25 cellular contexts compared by ENCODE assay signal in genomic region chr3:67400476-67400875, GRCh38.
DNase-seq lines count a peak whose midpoint lies in the region; ATAC-seq, FAIRE-seq and TF ChIP-seq lines count a peak whose summit lies in the region.
"Had no signal": no experiment of that assay in that cellular context is flagged by ENCODE, and none has a peak within 500 bp of the region (broad histone marks: within the 10 kb centered on the region; RNA-seq: fewer than 3 reads in every experiment).

No MANE protein-coding gene starts in this region.

- CTCF ChIA-PET in HepG2 (lab: Yijun Ruan, JAX; ENCODE audit: low intra/inter-chr PET ratio, low total read pairs), result no interaction called here

- TF ChIP-seq EP300 in HepG2 (IDR thresholded peaks at IDR 0.05; ENCODE audit: low read depth in 2 of 2, low read length in 2 of 2), result no peak
- no peak for TF ChIP-seq EP300 in HepG2 (CRISPR knock-in tag; IDR thresholded peaks at IDR 0.05; ENCODE audit: borderline replicate concordance)

- no peak overlapping the region for H3K56ac ChIP-seq in mesendoderm (ENCODE audit: low read length)

- H3K27ac ChIP-seq in keratinocyte (ENCODE audit: control insufficient read depth, insufficient read depth, low read length) (no peak overlapping the region), HepG2 (ENCODE audit: extremely low read length, insufficient read depth, low read length) (no peak overlapping the region), mesendoderm (ENCODE audit: low read depth, low read length) (no peak overlapping the region)
- H3K27ac ChIP-seq: 22Rv1; A549; BLaER1 treated with 17β-estradiol and CSF1 and Interleukin-3, amounts not matched to agents 10 nM and 100 nM; C4-2B had no signal

- H2AK5ac ChIP-seq in mesendoderm (ENCODE audit: low read length), result no peak overlapping the region

- dilution Hi-C loops in keratinocyte (cut with MboI; ENCODE audit: extremely low pct_ligation_motif_present, low sequenced_read_pairs), result no loop called here

- TF ChIP-seq CTCF in keratinocyte (optimal IDR thresholded peaks at IDR 0.05 in 1 of 3, IDR thresholded peaks at IDR 0.05 in 1 of 3, conservative IDR thresholded peaks at IDR 0.05 in 1 of 3; ENCODE audit: extremely low read depth in 1 of 3, insufficient read depth in 2 of 3, low read length in 3 of 3) (no peak), HepG2 (CRISPR knock-in tag; IDR thresholded peaks at IDR 0.05) (no peak)

- H3K36me3 Mint-ChIP-seq in activated CD4-positive, alpha-beta T cell treated with anti-CD3 and anti-CD28 coated beads, Interleukin-2, amount 10 ng/mL, durations not matched to agents 24 days and 14 days (ENCODE audit: low read depth), result peaks cover 42% of the 10 kb centered on the region

- intact Hi-C loops in activated CD4-positive, alpha-beta T cell treated with anti-CD3 and anti-CD28 coated beads, Interleukin-2, amount 10 ng/mL, durations not matched to agents 24 days and 14 days (cut with micrococcal nuclease), result no loop called here
- intact Hi-C loops in HepG2 (cut with micrococcal nuclease; ENCODE audit: unreplicated experiment), result no loop called here

- peak; percentile 48 for DNase-seq in activated CD4-positive, alpha-beta T cell treated with anti-CD3 and anti-CD28 coated beads, Interleukin-2, amount 10 ng/mL, durations not matched to agents 24 days and 14 days
- no peak for DNase-seq in activated CD4-positive, alpha-beta T cell treated with anti-CD3 and anti-CD28 coated beads for 1 hour
- DNase-seq in keratinocyte (ENCODE audit: low read depth, low spot score) (no peak), HepG2 (ENCODE audit: low spot score) (no peak), mesendoderm (peak; percentile 29), NCI-H510A treated with DMSO at 0.1 percent for 48 hours (lab: John Stamatoyannopoulos, UW) (no peak), activated gamma-delta T cell (lab: John Stamatoyannopoulos, UW) (no peak), NOMO-1 (lab: John Stamatoyannopoulos, UW; ENCODE audit: unreplicated experiment in 2 of 2) (no peak)
- DNase-seq: AML-193; Caco-2; Calu3; CD4-positive, alpha-beta T cell; CD8-positive, alpha-beta T cell; DND-41; EL; GDM1 had no signal

- no peak overlapping the region for H2AFZ ChIP-seq in keratinocyte (ENCODE audit: control insufficient read depth, low read length)
- no peak overlapping the region for H2AFZ ChIP-seq in HepG2 (ENCODE audit: low read length)

- no peak overlapping the region for H3K4me3 Mint-ChIP-seq in activated CD4-positive, alpha-beta T cell treated with anti-CD3 and anti-CD28 coated beads, Interleukin-2, amount 10 ng/mL, durations not matched to agents 24 days and 14 days
- H3K4me3 Mint-ChIP-seq: B cell; CD4-positive, alpha-beta T cell; CD8-positive, alpha-beta T cell had no signal

- H2BK120ac ChIP-seq in mesendoderm (ENCODE audit: low read depth, low read length), result no peak overlapping the region

- TF ChIP-seq POLR2A in HepG2 (IDR thresholded peaks at IDR 0.05; ENCODE audit: insufficient read depth in 1 of 2, low read depth in 2 of 2, low read length in 2 of 2), result no peak

- no peak overlapping the region for H3K23ac ChIP-seq in mesendoderm (ENCODE audit: low read length)

- no peaks in the 10 kb centered on the region for H3K79me1 ChIP-seq in mesendoderm (ENCODE audit: low read length)

- 88% methylated on average over 6 of the region's 6 CpGs for WGBS in HepG2 (ENCODE audit: low lambda C conversion rate)
- WGBS in mesendoderm (ENCODE audit: extremely low coverage, insufficient coverage, low lambda C conversion rate), result no CpG with 5 or more reads among the region's 6 CpGs

- H4K8ac ChIP-seq in mesendoderm (ENCODE audit: low read depth, low read length), result no peak overlapping the region

- H3K18ac ChIP-seq in mesendoderm (ENCODE audit: low read length), result no peak overlapping the region

- no peaks in the 10 kb centered on the region for H3K79me2 ChIP-seq in keratinocyte (ENCODE audit: control insufficient read depth, insufficient read depth, low read length)
- H3K79me2 ChIP-seq in HepG2 (ENCODE audit: insufficient read depth, low read length), result no peaks in the 10 kb centered on the region
- H3K79me2 ChIP-seq in mesendoderm (ENCODE audit: control insufficient read depth, insufficient read depth, low read length), result no peaks in the 10 kb centered on the region

- no peak for TF ChIP-seq RAD21 in HepG2 (CRISPR knock-in tag; IDR thresholded peaks at IDR 0.05)

- BruUV-seq in HepG2 (replicated peaks; lab: Mats Ljungman, UMichigan), result no TSS peak

- no peaks in the 10 kb centered on the region for H3K9me3 ChIP-seq in keratinocyte (ENCODE audit: control insufficient read depth, low read depth, low read length)
- H3K9me3 ChIP-seq in HepG2 (ENCODE audit: low read length), result no peaks in the 10 kb centered on the region
- H3K9me3 ChIP-seq: A549, Caco-2 had no signal

- no peaks in the 10 kb centered on the region for H3K9me1 ChIP-seq in keratinocyte (ENCODE audit: control insufficient read depth, extremely low read depth, insufficient read depth, low read length)

- no peak overlapping the region for H3K4me2 ChIP-seq in keratinocyte (ENCODE audit: control insufficient read depth, extremely low read depth, insufficient read depth, low read depth, low read length)
- H3K4me2 ChIP-seq in HepG2 (ENCODE audit: low read depth, low read length), result no peak overlapping the region
- H3K4me2 ChIP-seq in mesendoderm (ENCODE audit: low read length), result no peak overlapping the region
- H3K4me2 ChIP-seq: A549; BLaER1 treated with 17β-estradiol and CSF1 and Interleukin-3, amounts not matched to agents 10 nM and 100 nM had no signal

- peaks cover 1% of the 10 kb centered on the region for H3K4me1 Mint-ChIP-seq in activated CD4-positive, alpha-beta T cell treated with anti-CD3 and anti-CD28 coated beads, Interleukin-2, amount 10 ng/mL, durations not matched to agents 24 days and 14 days
- H3K4me1 Mint-ChIP-seq: B cell had no signal

- FAIRE-seq in keratinocyte (lab: Jason Lieb, UNC) (peak; percentile 32), HepG2 (lab: Jason Lieb, UNC) (peak; percentile 43)
- FAIRE-seq: A549, D721Med, GM12878, GM12892, GM18507 had no signal

- H4K20me1 ChIP-seq in keratinocyte (ENCODE audit: control insufficient read depth, extremely low read depth, insufficient read depth, low read length), result no peaks in the 10 kb centered on the region
- no peaks in the 10 kb centered on the region for H4K20me1 ChIP-seq in HepG2 (ENCODE audit: insufficient read depth, low read length)
- H4K20me1 ChIP-seq: BLaER1 treated with 17β-estradiol and CSF1 and Interleukin-3, amounts not matched to agents 10 nM and 100 nM had no signal

- no peak overlapping the region for H3K27ac Mint-ChIP-seq in activated CD4-positive, alpha-beta T cell treated with anti-CD3 and anti-CD28 coated beads, Interleukin-2, amount 10 ng/mL, durations not matched to agents 24 days and 14 days
- H3K27ac Mint-ChIP-seq: B cell; CD4-positive, alpha-beta T cell; CD8-positive, alpha-beta T cell had no signal

- H3K4ac ChIP-seq in mesendoderm (ENCODE audit: low read depth, low read length), result no peak overlapping the region

- in situ Hi-C loops in HepG2 (cut with HindIII; ENCODE audit: extremely low pct_ligation_motif_present, low pct_unique_long_range_greater_than_20kb), result no loop called here

- H3K27me3 ChIP-seq in keratinocyte (ENCODE audit: control insufficient read depth, extremely low read depth, insufficient read depth, low read length) (no peaks in the 10 kb centered on the region), HepG2 (ENCODE audit: control insufficient read depth in 1 of 2, insufficient read depth in 2 of 2, low read length in 2 of 2) (no peaks in the 10 kb centered on the region), mesendoderm (ENCODE audit: insufficient read depth, low read length, poor library complexity) (no peaks in the 10 kb centered on the region)
- H3K27me3 ChIP-seq: BLaER1 treated with 17β-estradiol and CSF1 and Interleukin-3, amounts not matched to agents 10 nM and 100 nM had no signal

- no peaks in the 10 kb centered on the region for H3K27me3 Mint-ChIP-seq in activated CD4-positive, alpha-beta T cell treated with anti-CD3 and anti-CD28 coated beads, Interleukin-2, amount 10 ng/mL, durations not matched to agents 24 days and 14 days
- H3K27me3 Mint-ChIP-seq: B cell; CD4-positive, alpha-beta T cell had no signal

- H2BK5ac ChIP-seq in mesendoderm (ENCODE audit: low read length), result no peak overlapping the region

- no peak overlapping the region for H3K9ac ChIP-seq in keratinocyte (ENCODE audit: control insufficient read depth, extremely low read depth, insufficient read depth, low read length)
- H3K9ac ChIP-seq in HepG2 (ENCODE audit: insufficient read depth, low read depth, low read length), result no peak overlapping the region
- no peak overlapping the region for H3K9ac ChIP-seq in mesendoderm (ENCODE audit: low read length)
- H3K9ac ChIP-seq: BLaER1 treated with 17β-estradiol and CSF1 and Interleukin-3, amounts not matched to agents 10 nM and 100 nM had no signal

- POLR2A ChIA-PET in HepG2 (lab: Yijun Ruan, JAX), result no interaction called here

- H3K4me3 ChIP-seq in keratinocyte (ENCODE audit: control insufficient read depth in 2 of 3, extremely low read depth in 1 of 3, insufficient read depth in 2 of 3, low read depth in 1 of 3, low read length in 3 of 3) (no peak overlapping the region), HepG2 (replicated peaks in 1 of 3; ENCODE audit: insufficient read depth in 1 of 3, low read depth in 2 of 3, low read length in 3 of 3) (no peak overlapping the region), mesendoderm (ENCODE audit: low read length) (no peak overlapping the region)
- H3K4me3 ChIP-seq: A549; BLaER1 treated with 17β-estradiol and CSF1 and Interleukin-3, amounts not matched to agents 10 nM and 100 nM; GM12878 had no signal

- no peaks in the 10 kb centered on the region for H3K4me1 ChIP-seq in keratinocyte (ENCODE audit: control insufficient read depth, extremely low read depth, insufficient read depth, low read length)
- H3K4me1 ChIP-seq in HepG2 (ENCODE audit: insufficient read depth, low read length), result no peaks in the 10 kb centered on the region
- no peaks in the 10 kb centered on the region for H3K4me1 ChIP-seq in mesendoderm (ENCODE audit: control insufficient read depth, low read depth, low read length)
- H3K4me1 ChIP-seq: A549; BLaER1 treated with 17β-estradiol and CSF1 and Interleukin-3, amounts not matched to agents 10 nM and 100 nM; Caco-2 had no signal

- H3K36me3 ChIP-seq in keratinocyte (ENCODE audit: control insufficient read depth in 2 of 2, extremely low read depth in 1 of 2, insufficient read depth in 2 of 2, low read length in 2 of 2), result no peaks in the 10 kb centered on the region
- peaks cover 1 to 3% of the 10 kb centered on the region in 2 experiments; a peak in 2 of 5 replicates for H3K36me3 ChIP-seq in HepG2 (replicated peaks in 1 of 2; ENCODE audit: control insufficient read depth in 1 of 2, insufficient read depth in 2 of 2, low read length in 2 of 2)
- no peaks in the 10 kb centered on the region for H3K36me3 ChIP-seq in mesendoderm (ENCODE audit: control insufficient read depth, insufficient read depth, low read length)

- H2BK15ac ChIP-seq in mesendoderm (replicated peaks; ENCODE audit: low read depth), result no peak overlapping the region

- no peaks in the 10 kb centered on the region for H3K9me3 Mint-ChIP-seq in activated CD4-positive, alpha-beta T cell treated with anti-CD3 and anti-CD28 coated beads, Interleukin-2, amount 10 ng/mL, durations not matched to agents 24 days and 14 days
- H3K9me3 Mint-ChIP-seq: CD4-positive, alpha-beta T cell; CD8-positive, alpha-beta T cell had no signal

- ATAC-seq in HepG2, result no peak
- ATAC-seq: A549; CD8-positive, alpha-beta T cell; GM12878 had no signal

- H4K5ac ChIP-seq in mesendoderm (ENCODE audit: low read length), result no peak overlapping the region

Comparison
In these comparisons a context has a peak if more than half of its experiments do, and no peak if none do; other contexts are left out.
1. DNase-seq: peak in activated CD4-positive, alpha-beta T cell treated with anti-CD3 and anti-CD28 coated beads, Interleukin-2, amount 10 ng/mL, durations not matched to agents 24 days and 14 days (single experiment) and mesendoderm (single experiment); none in activated CD4-positive, alpha-beta T cell treated with anti-CD3 and anti-CD28 coated beads for 1 hour (single experiment), keratinocyte (single experiment), HepG2 (single experiment), NCI-H510A treated with DMSO at 0.1 percent for 48 hours (single experiment), activated gamma-delta T cell (single experiment) and NOMO-1 (0 of 2).